In the genomic region with DNA sequence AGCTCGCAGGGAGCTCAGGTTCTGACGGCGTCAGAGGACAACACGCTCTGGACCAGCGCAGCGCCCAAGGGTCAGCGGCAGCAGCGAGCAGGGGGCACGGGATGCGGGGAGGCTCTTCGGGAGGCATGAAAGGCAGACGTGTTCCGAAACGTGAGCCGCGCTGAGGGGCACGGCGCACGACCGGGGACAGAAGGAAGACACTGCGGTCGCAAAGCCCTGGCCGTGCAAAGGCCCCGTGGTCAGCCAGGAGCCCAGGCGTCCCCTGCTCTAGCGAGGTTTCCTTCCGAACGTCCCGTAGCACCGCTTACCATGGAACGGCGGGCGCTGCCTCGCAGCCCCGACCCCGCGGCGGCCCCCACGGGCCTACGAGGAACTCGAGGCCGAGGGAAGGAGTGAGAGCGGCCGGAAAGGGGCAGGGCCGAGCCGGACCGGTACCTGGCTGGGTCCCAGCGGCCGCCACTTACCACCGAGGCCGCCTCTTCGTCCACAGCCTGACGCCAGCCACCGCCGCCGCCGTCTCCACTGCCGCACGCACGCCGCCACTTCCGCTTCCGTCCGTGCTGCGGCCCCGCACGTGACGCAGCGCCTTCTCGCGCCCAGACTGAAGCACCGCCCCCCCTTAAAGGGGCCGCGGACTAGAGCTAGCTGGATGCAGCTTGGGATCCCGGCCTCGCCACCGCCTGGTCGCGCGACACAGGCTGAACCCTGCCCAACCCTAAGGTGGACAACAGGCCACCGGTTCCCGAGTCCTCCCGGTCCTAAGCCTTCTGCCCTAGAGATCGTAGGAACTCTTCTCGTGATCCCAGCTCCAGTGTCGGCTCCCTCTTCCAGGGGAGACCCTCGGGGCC, we compare ENCODE assay signal across 8 cellular contexts. TPM values are rescaled to one million over a fixed set of nuclear protein-coding genes. Genes with fewer than 3 reads are reported as not detected.
DNase-seq lines count a peak whose midpoint lies in the region; ATAC-seq and TF ChIP-seq lines count a peak whose summit lies in the region.

No MANE protein-coding gene starts in this region.

- no peaks in the 10 kb centered on the region for H3K27me3 ChIP-seq in adrenal gland

- TF ChIP-seq POLR2A in adrenal gland (IDR thresholded peaks at IDR 0.05) = peak; percentile 91 to 98

- ATAC-seq in HG02642 (IDR thresholded peaks at IDR 0.05; ENCODE audit: poor library complexity, unreplicated experiment) = peak; percentile 86
- peak; percentile 95 to 96 for ATAC-seq in left cardiac atrium

- WGBS in adrenal gland, 4 donors = 0 to 7% (median 1%) methylated on average over 3 to 87 of the region's 87 CpGs

- TF ChIP-seq CTCF in GM12864 (IDR thresholded peaks at IDR 0.05; ENCODE audit: low read depth, low read length, missing control alignments) = no peak
- no peak for TF ChIP-seq CTCF in adrenal gland (IDR thresholded peaks at IDR 0.05)

- peaks cover 0 to 9% of the 10 kb centered on the region in 2 donors for H3K36me3 ChIP-seq in adrenal gland (replicated peaks in 1 of 2)

- DNase-seq in GM12864 (ENCODE audit: low read depth) (no peak), NCI-H1417 (lab: John Stamatoyannopoulos, UW) (peak; percentile 90 to 95 (median 93)), T follicular helper cell (ENCODE audit: low read depth) (peak; percentile 81), adrenal gland (peak; percentile 90 to 96 (median 93)), left cardiac atrium (peak; percentile 95), posterior vena cava (ENCODE audit: low spot score) (peak; percentile 98), ureter (ENCODE audit: low spot score) (peak; percentile 91)

- intact Hi-C loops in adrenal gland (cut with DNase I) (no loop called here), left cardiac atrium (cut with DNase I) (no loop called here), posterior vena cava (cut with DNase I) (no loop called here)

- no peaks in the 10 kb centered on the region for H3K9me3 ChIP-seq in adrenal gland (replicated peaks in 1 of 3)

- peak overlapping the region; percentile 95 for H3K4me3 ChIP-seq in GM12864 (ENCODE audit: low read depth, low read length)
- peak overlapping the region in 3 of 4 donors; percentile 83 to 95 (median 94) for H3K4me3 ChIP-seq in adrenal gland

- peak overlapping the region; percentile 87 to 99 (median 97) for H3K27ac ChIP-seq in adrenal gland

- H3K4me1 ChIP-seq in adrenal gland (replicated peaks in 1 of 2) = peaks cover 45 to 48% of the 10 kb centered on the region in 2 donors

RNA-seq across cellular contexts. Expression of a gene that starts 9.4 kb away (rescaled TPM):
- total RNA-seq in adrenal gland (100 to 1,000 TPM in 4 of 8 donors, 10 to 100 TPM in 4; 60.1 to 145 (median 99.4) TPM), left cardiac atrium (10 to 100 TPM; 60.8 to 66.1 TPM), posterior vena cava (10 to 100 TPM; 49.9 to 51.4 TPM), ureter (58.1 TPM)
- 100 to 1,000 TPM in 2 of 3 donors, 1 to 10 TPM in 1; 2.5 to 235 (median 195) TPM for polyA plus RNA-seq in adrenal gland

RNA-seq across cellular contexts. Expression of a gene that starts 12.5 kb away (rescaled TPM):
- 10 to 100 TPM in 7 of 8 donors, 1 to 10 TPM in 1; 7.1 to 28.1 (median 18.3) TPM for total RNA-seq in adrenal gland
- polyA plus RNA-seq in adrenal gland = 10 to 100 TPM in 1 of 3 donors, 1 to 10 TPM in 2; 2.0 to 12.9 (median 6.9) TPM
- 10 to 100 TPM in 1 of 2 donors, 1 to 10 TPM in 1; 9.9 to 12.9 TPM for total RNA-seq in left cardiac atrium
- total RNA-seq in posterior vena cava = 10 to 100 TPM in 1 of 2 donors, 1 to 10 TPM in 1; 9.4 to 16.2 TPM
- 14.8 TPM for total RNA-seq in ureter

RNA-seq across cellular contexts. Expression of a gene that starts 27.6 kb away (rescaled TPM):
- total RNA-seq in adrenal gland (10 to 100 TPM; 14.4 to 98.8 (median 44.5) TPM), left cardiac atrium (10 to 100 TPM; 14.8 to 22.3 TPM), posterior vena cava (10 to 100 TPM; 22.8 to 27.4 TPM), ureter (39.3 TPM)
- 100 to 1,000 TPM in 2 of 3 donors, 10 to 100 TPM in 1; 18.4 to 155 (median 150) TPM for polyA plus RNA-seq in adrenal gland

RNA-seq across cellular contexts. Expression of a gene that starts 29.3 kb away (rescaled TPM):
- 10 to 100 TPM in 3 of 8 donors, 1 to 10 TPM in 5; 4.7 to 29.6 (median 9.2) TPM for total RNA-seq in adrenal gland
- polyA plus RNA-seq in adrenal gland = 1 to 10 TPM in 2 of 3 donors, not detected in 1; 8.1 to 8.3 TPM
- total RNA-seq in left cardiac atrium = 1 to 10 TPM; 2.3 to 3.0 TPM
- 1 to 10 TPM; 3.0 to 3.6 TPM for total RNA-seq in posterior vena cava
- 4.1 TPM for total RNA-seq in ureter

RNA-seq across cellular contexts. Expression of a gene that starts 29.3 kb away (rescaled TPM):
- total RNA-seq in adrenal gland (100 to 1,000 TPM in 3 of 8 donors, 10 to 100 TPM in 5; 47.8 to 192 (median 84.8) TPM), left cardiac atrium (10 to 100 TPM; 21.4 to 22.8 TPM), posterior vena cava (10 to 100 TPM; 35.6 to 36.6 TPM), ureter (82.3 TPM)
- 10 to 100 TPM; 13.5 to 43.8 (median 22.7) TPM for polyA plus RNA-seq in adrenal gland
